ENCODE assay signal across 19 cellular contexts in the genomic region with DNA sequence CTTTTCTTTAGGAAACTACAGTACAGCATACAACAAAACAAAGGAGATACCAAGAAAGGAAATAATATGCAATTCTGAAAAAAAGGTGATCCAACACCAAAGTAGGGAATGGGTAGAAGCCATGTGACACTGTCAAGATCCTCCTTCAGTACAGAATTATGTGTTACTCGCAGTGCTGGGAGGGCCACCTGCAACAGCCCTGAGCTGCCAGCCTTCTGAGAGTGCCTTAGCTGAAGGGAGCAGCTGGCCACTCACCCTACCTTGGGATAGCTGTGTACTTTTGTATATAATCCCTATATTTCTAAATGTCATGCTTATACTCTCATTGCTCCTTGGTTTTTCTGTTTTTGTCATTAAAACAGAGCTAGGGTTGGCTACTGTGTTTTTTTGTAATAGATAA.
"Had no signal": no experiment of that assay in that cellular context is flagged by ENCODE, and none has a peak within 500 bp of the region (broad histone marks: within the 10 kb centered on the region; RNA-seq: fewer than 3 reads in every experiment).

No MANE protein-coding gene starts in this region.

- H3K27ac ChIP-seq: brain microvascular endothelial cell, colonic mucosa, foreskin keratinocyte, lower lobe of right lung, suprapubic skin, transverse colon, vagina had no signal

- H3K4me3 ChIP-seq: colonic mucosa, lower lobe of right lung, smooth muscle cell, suprapubic skin, transverse colon, vagina had no signal

- H3K9me3 ChIP-seq: colonic mucosa, lower lobe of right lung, suprapubic skin, transverse colon, vagina had no signal

- DNase-seq: activated CD4-positive, alpha-beta T cell treated with anti-CD3 and anti-CD28 coated beads, Interleukin-2, amount 50 U/mL, for 1 hour; activated CD8-positive, alpha-beta memory T cell treated with anti-CD3 and anti-CD28 coated beads, Interleukin-2, amount 50 U/mL, for 4 hours; activated naive CD4-positive, alpha-beta T cell treated with anti-CD3 and anti-CD28 coated beads for 36 hours; activated naive CD8-positive, alpha-beta T cell treated with anti-CD3 and anti-CD28 coated beads, Interleukin-2, amount 50 U/mL, for 24 hours; activated T-cell treated with anti-CD3 and anti-CD28 coated beads, Interleukin-2, amount 50 U/mL, for 4 hours; aorta; brain microvascular endothelial cell; colonic mucosa; foreskin keratinocyte; hippocampal formation; left colon; lower lobe of right lung; nucleus accumbens; stimulated activated CD4-positive, alpha-beta T cell treated with anti-CD3 and anti-CD28 coated beads, Interleukin-4, amount 100 ng/mL, for 1 hour; stimulated activated naive CD8-positive, alpha-beta T cell treated with anti-CD3 and anti-CD28 coated beads, Interleukin-15, amount 100 ng/mL, for 72 hours; transverse colon had no signal

- H3K27me3 ChIP-seq: brain microvascular endothelial cell, colonic mucosa, foreskin keratinocyte, suprapubic skin, transverse colon, vagina had no signal

- H3K4me2 ChIP-seq: smooth muscle cell had no signal

- H3K4me1 ChIP-seq: colonic mucosa, foreskin keratinocyte, suprapubic skin, transverse colon had no signal

- H3K36me3 ChIP-seq: brain microvascular endothelial cell, colonic mucosa, lower lobe of right lung, suprapubic skin, transverse colon, vagina had no signal
